ENCODE assay signal across 18 cellular contexts in the genomic region with DNA sequence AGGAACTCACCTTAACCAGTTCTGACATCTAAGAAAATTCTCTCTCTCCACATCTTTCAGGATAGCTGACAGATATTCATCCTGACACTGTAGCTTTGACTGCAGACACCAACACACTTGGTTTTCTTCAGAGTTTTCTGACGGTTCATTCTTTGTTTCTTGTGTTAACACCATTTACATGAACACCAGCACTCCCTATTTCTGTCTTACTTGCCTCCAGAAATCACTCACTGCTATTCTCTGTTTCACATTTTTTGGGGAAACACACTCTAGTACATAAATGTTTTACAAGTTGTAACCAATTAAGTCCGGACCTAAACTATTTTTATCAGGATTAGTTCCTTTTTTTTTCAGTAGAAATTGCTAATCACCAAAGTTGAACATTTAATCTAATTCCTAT. TPM values are rescaled to one million over a fixed set of nuclear protein-coding genes. Genes with fewer than 3 reads are reported as not detected.
DNase-seq lines count a peak whose midpoint lies in the region; ATAC-seq, FAIRE-seq and TF ChIP-seq lines count a peak whose summit lies in the region.
"Had no signal": no experiment of that assay in that cellular context is flagged by ENCODE, and none has a peak within 500 bp of the region (broad histone marks: within the 10 kb centered on the region; RNA-seq: fewer than 3 reads in every experiment).

No MANE protein-coding gene starts in this region.

- no peak for FAIRE-seq in D721Med (lab: Jason Lieb, UNC)
- FAIRE-seq: A549, bronchial epithelial cell, small intestine had no signal

- intact Hi-C loops in psoas muscle (cut with DNase I): no loop called here
- intact Hi-C loops in lower lobe of right lung (cut with DNase I): no loop called here

- CTCF ChIA-PET in GM10248 (lab: Yijun Ruan, JAX): interaction anchor here (1.9 to 2.9 kb wide), 3 partner anchors 10 to 59 kb away, joined by 4 to 8 read pairs (median 6); a partner anchor contains a TSS

- POLR2A ChIA-PET in GM10248 (lab: Yijun Ruan, JAX): interaction anchor here (0.6 to 0.7 kb wide), 2 partner anchors 82 to 1189 kb away, joined by 3 read pairs; a partner anchor contains a TSS

- H3K9me3 ChIP-seq in psoas muscle (no peaks in the 10 kb centered on the region), lower lobe of right lung (no peaks in the 10 kb centered on the region)
- H3K9me3 ChIP-seq: A549, thyroid gland had no signal

- no peak overlapping the region for H3K4me3 ChIP-seq in psoas muscle
- no peak overlapping the region for H3K4me3 ChIP-seq in lower lobe of right lung
- H3K4me3 ChIP-seq: A549, thyroid gland had no signal

- ATAC-seq in GM19043 (IDR thresholded peaks at IDR 0.05; ENCODE audit: low read depth, unreplicated experiment) (peak; percentile 87), GM21786 (IDR thresholded peaks at IDR 0.05; ENCODE audit: unreplicated experiment) (peak; percentile 82), HG03175 (IDR thresholded peaks at IDR 0.05; ENCODE audit: unreplicated experiment) (peak; percentile 77), psoas muscle (no peak), lower lobe of right lung (no peak)
- ATAC-seq: A549 had no signal

- DNase-seq in GM10248 (ENCODE audit: extremely low spot score) (peak; percentile 22), psoas muscle (no peak), lower lobe of right lung (no peak), NCI-H1417 treated with DMSO at 0.1 percent for 48 hours (lab: John Stamatoyannopoulos, UW) (no peak), D721Med (ENCODE audit: insufficient read length, low spot score) (no peak)
- DNase-seq: activated CD4-positive, alpha-beta T cell treated with anti-CD3 and anti-CD28 coated beads for 4 hours; activated effector memory CD4-positive, alpha-beta T cell treated with Interleukin-2 at 50 U/mL for 16 hours; Calu3; KG1; NCI-H187 treated with DMSO at 0.1 percent for 48 hours; small intestine had no signal

- WGBS in psoas muscle, 3 donors: 72 to 79% (median 76%) methylated on average over 2 of the region's 2 CpGs

- H3K27me3 ChIP-seq in psoas muscle (ENCODE audit: insufficient read depth in 3 of 3, low read length in 2 of 3): no peaks in the 10 kb centered on the region
- no peaks in the 10 kb centered on the region for H3K27me3 ChIP-seq in lower lobe of right lung (ENCODE audit: low read depth)
- H3K27me3 ChIP-seq: thyroid gland had no signal

- H3K36me3 ChIP-seq in psoas muscle (ENCODE audit: insufficient read depth in 1 of 2, low read depth in 1 of 2): peaks cover 2 to 49% of the 10 kb centered on the region in 2 donors
- H3K36me3 ChIP-seq in lower lobe of right lung: peaks cover 51% of the 10 kb centered on the region

- H3K4me1 ChIP-seq in psoas muscle (no peaks in the 10 kb centered on the region), lower lobe of right lung (no peaks in the 10 kb centered on the region)
- H3K4me1 ChIP-seq: A549, thyroid gland had no signal

- TF ChIP-seq CTCF in GM10248 (IDR thresholded peaks at IDR 0.05; ENCODE audit: control extremely low read depth, extremely low read depth, low read depth, missing control alignments): no peak
- TF ChIP-seq CTCF in psoas muscle (IDR thresholded peaks at IDR 0.05): no peak
- TF ChIP-seq CTCF in lower lobe of right lung (IDR thresholded peaks at IDR 0.05): no peak
- TF ChIP-seq CTCF in D721Med (IDR thresholded peaks at IDR 0.05; ENCODE audit: insufficient read depth, missing control alignments): no peak

- H3K27ac ChIP-seq in psoas muscle: no peak overlapping the region
- no peak overlapping the region for H3K27ac ChIP-seq in lower lobe of right lung
- H3K27ac ChIP-seq: A549 had no signal

RNA-seq across cellular contexts. Expression of a gene that starts 15.4 kb away (rescaled TPM):
- total RNA-seq in psoas muscle (1 to 10 TPM; 1.3 to 2.6 (median 1.6) TPM), lower lobe of right lung (6.3 TPM)
- 1 to 10 TPM in 2 of 3 donors, under 1 TPM in 1; 0.52 to 2.3 (median 1.3) TPM for polyA plus RNA-seq in psoas muscle

RNA-seq across cellular contexts. Expression of a gene that starts 26.1 kb away (rescaled TPM):
- not detected for total RNA-seq in psoas muscle
- polyA plus RNA-seq in psoas muscle: not detected
- total RNA-seq in lower lobe of right lung: not detected
- total RNA-seq: bronchial epithelial cell, lower leg skin, thyroid gland had no signal
- polyA plus RNA-seq: small intestine had no signal

Comparison
In these comparisons a context has a peak if more than half of its experiments do, and no peak if none do; other contexts are left out.
1. ATAC-seq: peak in GM19043 (single experiment), GM21786 (single experiment) and HG03175 (single experiment); none in psoas muscle (0 of 4) and lower lobe of right lung (0 of 2).